1 cellular context compared by ENCODE assay signal in genomic region chr10:70223728-70224127, GRCh38.
TF ChIP-seq lines count a peak whose summit lies in the region.

No MANE protein-coding gene starts in this region.

TF ChIP-seq in HCT116, 20 proteins besides CTCF, POLR2A, EP300 and RAD21:
- TF ChIP-seq REST (IDR thresholded peaks at IDR 0.05; ENCODE audit: low read depth) (no peak), ZBTB33 (IDR thresholded peaks at IDR 0.05; ENCODE audit: extremely low read depth, insufficient replicate concordance, low read length) (no peak), ZFX (IDR thresholded peaks at IDR 0.05) (no peak), EGR1 (IDR thresholded peaks at IDR 0.05; ENCODE audit: low read depth) (no peak), EZH2phosphoT487 (IDR thresholded peaks at IDR 0.05; ENCODE audit: borderline replicate concordance) (no peak), SIN3A (IDR thresholded peaks at IDR 0.05; ENCODE audit: low read depth) (no peak), FOSL1 (IDR thresholded peaks at IDR 0.05; ENCODE audit: low read depth) (no peak), EZH2 (IDR thresholded peaks at IDR 0.05) (no peak), MAX (IDR thresholded peaks at IDR 0.05) (no peak), ELF1 (IDR thresholded peaks at IDR 0.05; ENCODE audit: borderline replicate concordance, low read depth) (no peak), CEBPB (IDR thresholded peaks at IDR 0.05; ENCODE audit: low read depth) (no peak), CBX3 (IDR thresholded peaks at IDR 0.05; ENCODE audit: low read depth) (no peak), ATF3 (IDR thresholded peaks at IDR 0.05) (no peak)
